Comparison of ENCODE assay signal across 8 cellular contexts in the genomic region with DNA sequence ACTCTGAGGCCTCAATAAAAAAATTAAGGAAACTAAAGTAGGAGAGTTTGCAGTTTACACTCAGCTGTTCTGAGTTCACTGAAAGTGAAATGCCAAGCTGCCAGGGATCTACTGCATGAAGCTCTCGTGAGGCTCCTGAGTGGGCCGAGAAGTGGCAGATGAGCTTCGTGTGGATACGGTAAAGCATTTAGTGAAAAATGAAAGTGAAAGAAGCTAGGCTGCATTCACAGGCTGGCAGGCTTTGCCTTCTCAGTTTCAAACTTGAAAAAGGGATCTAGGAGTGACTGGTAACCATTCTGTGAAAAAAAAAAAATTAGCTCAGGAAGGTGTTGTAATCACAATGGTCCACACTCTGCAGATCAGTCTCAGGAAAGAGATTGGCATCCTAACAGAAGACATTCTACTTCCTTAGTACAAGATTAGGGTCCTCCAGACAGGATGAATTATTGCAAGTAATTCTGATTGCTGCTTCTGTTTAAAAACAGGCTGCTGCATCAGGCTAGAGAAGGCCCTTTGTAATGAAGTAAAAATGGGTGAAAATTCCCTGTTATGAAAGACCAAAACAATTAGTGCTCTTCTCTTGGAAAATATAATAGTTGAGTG.
DNase-seq lines count a peak whose midpoint lies in the region; ATAC-seq and TF ChIP-seq lines count a peak whose summit lies in the region.

No MANE protein-coding gene starts in this region.

- peak overlapping the region; percentile 92 to 93 for H3K27ac Mint-ChIP-seq in natural killer cell

- no peak for TF ChIP-seq CTCF in natural killer cell (IDR thresholded peaks at IDR 0.05)

- no peaks in the 10 kb centered on the region for H3K9me3 Mint-ChIP-seq in natural killer cell

- H3K27me3 ChIP-seq in stomach smooth muscle (ENCODE audit: control insufficient read depth in 1 of 2, insufficient read depth in 2 of 2, low read length in 2 of 2): peaks cover 0 to 2% of the 10 kb centered on the region in 2 donors

- intact Hi-C loops in natural killer cell (cut with micrococcal nuclease): no loop called here

- no peaks in the 10 kb centered on the region for H3K9me3 ChIP-seq in stomach smooth muscle (ENCODE audit: control insufficient read depth in 2 of 2, low read length in 2 of 2)

- H3K4me3 ChIP-seq in stomach smooth muscle (ENCODE audit: low read length in 2 of 2): peak overlapping the region; percentile 1 to 58

- H3K36me3 Mint-ChIP-seq in natural killer cell: no peaks in the 10 kb centered on the region

- ATAC-seq in GM18508 (IDR thresholded peaks at IDR 0.05; ENCODE audit: insufficient read depth, unreplicated experiment): peak; percentile 99
- peak; percentile 99 for ATAC-seq in HG02623 (IDR thresholded peaks at IDR 0.05; ENCODE audit: unreplicated experiment)
- peak; percentile 93 to 98 (median 96) for ATAC-seq in natural killer cell

- peak overlapping the region; percentile 30 to 39 for H3K9ac ChIP-seq in stomach smooth muscle (ENCODE audit: low read length in 2 of 2)

- no peaks in the 10 kb centered on the region for H3K36me3 ChIP-seq in stomach smooth muscle (ENCODE audit: control insufficient read depth in 2 of 2, insufficient read depth in 2 of 2, low read length in 2 of 2)

- H3K27me3 Mint-ChIP-seq in natural killer cell (ENCODE audit: low read depth in 2 of 2): no peaks in the 10 kb centered on the region

- H3K4me1 ChIP-seq in stomach smooth muscle (ENCODE audit: control insufficient read depth, insufficient read depth, low read length): no peaks in the 10 kb centered on the region

- peak overlapping the region; percentile 83 for H3K4me3 Mint-ChIP-seq in natural killer cell

- no peak overlapping the region for H3K27ac ChIP-seq in stomach smooth muscle (ENCODE audit: low read length)

- DNase-seq in NCI-H1105 treated with DMSO at 0.1 percent for 48 hours (lab: John Stamatoyannopoulos, UW): peak; percentile 31
- peak; percentile 4 for DNase-seq in activated CD4-positive, alpha-beta T cell treated with anti-CD3 and anti-CD28 coated beads, Interleukin-2, amount 50 U/mL, for 1 hour
- DNase-seq in effector CD4-positive, alpha-beta T cell: peak; percentile 3
- peak; percentile 14 for DNase-seq in natural killer cell
- no peak for DNase-seq in NCI-H69 (lab: John Stamatoyannopoulos, UW)

- peaks cover 6 to 12% of the 10 kb centered on the region in 2 donors for H3K4me1 Mint-ChIP-seq in natural killer cell
